8 cellular contexts compared by ENCODE assay signal in the genomic region with DNA sequence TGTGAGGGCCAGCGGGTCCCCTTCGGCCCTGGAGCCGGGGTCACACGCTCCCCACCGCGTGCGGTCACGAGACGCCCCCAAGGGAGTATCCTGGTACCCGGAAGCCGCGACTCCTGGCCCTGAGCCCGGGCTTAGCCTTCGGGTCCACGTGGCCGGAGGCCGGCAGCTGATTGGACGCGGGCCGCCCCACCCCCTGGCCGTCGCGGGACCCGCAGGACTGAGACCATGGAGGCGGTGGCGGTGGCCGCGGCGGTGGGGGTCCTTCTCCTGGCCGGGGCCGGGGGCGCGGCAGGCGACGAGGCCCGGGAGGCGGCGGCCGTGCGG. TPM values are rescaled to one million over a fixed set of nuclear protein-coding genes. Genes with fewer than 3 reads are reported as not detected.
A peak's percentile ranks its signal among the peaks of the same experiment; 100 is the strongest.
DNase-seq lines count a peak whose midpoint lies in the region; ATAC-seq and TF ChIP-seq lines count a peak whose summit lies in the region.

TSS of gene NAGLU (plus strand) at position 194 of the 324 bp plus-strand sequence. CDS start at position 226, 32 bp downstream.

- no peak for TF ChIP-seq RAD21 in Ishikawa (IDR thresholded peaks at IDR 0.05; ENCODE audit: low read depth)

- TF ChIP-seq EP300 in Ishikawa (IDR thresholded peaks at IDR 0.05; ENCODE audit: borderline replicate concordance): 0 out of 2 replicates have a peak, but pooled peaks have one; percentile 21

- ATAC-seq in GM21576 (IDR thresholded peaks at IDR 0.05; ENCODE audit: unreplicated experiment) (peak; percentile 73), esophagus mucosa (peak; percentile 81)

- DNase-seq in DMS153 (lab: John Stamatoyannopoulos, UW): peak; percentile 68
- DNase-seq in activated T-cell treated with anti-CD3 and anti-CD28 coated beads, Interleukin-2, amount 50 U/mL, for 48 hours: peak; percentile 89 to 93
- peak; percentile 96 for DNase-seq in myocyte (ENCODE audit: low read depth)
- DNase-seq in stimulated activated CD8-positive, alpha-beta memory T cell treated with anti-CD3 and anti-CD28 coated beads, Interleukin-7, amount 100 ng/mL, for 48 hours (ENCODE audit: extremely low read depth in 1 of 2, low read depth in 1 of 2): peak; percentile 77 to 84

TF ChIP-seq in Ishikawa, 13 proteins besides CTCF, POLR2A, EP300 and RAD21:
- TF ChIP-seq EGR1 (IDR thresholded peaks at IDR 0.05): 0 out of 2 replicates have a peak, but pooled peaks have one; percentile 23
- TF ChIP-seq USF1 (IDR thresholded peaks at IDR 0.05): peak; percentile 98
- 0 out of 2 replicates have a peak, but pooled peaks have one; percentile 78 for TF ChIP-seq ZBTB7A (IDR thresholded peaks at IDR 0.05; ENCODE audit: low read depth)
- TF ChIP-seq, protein P1, sequence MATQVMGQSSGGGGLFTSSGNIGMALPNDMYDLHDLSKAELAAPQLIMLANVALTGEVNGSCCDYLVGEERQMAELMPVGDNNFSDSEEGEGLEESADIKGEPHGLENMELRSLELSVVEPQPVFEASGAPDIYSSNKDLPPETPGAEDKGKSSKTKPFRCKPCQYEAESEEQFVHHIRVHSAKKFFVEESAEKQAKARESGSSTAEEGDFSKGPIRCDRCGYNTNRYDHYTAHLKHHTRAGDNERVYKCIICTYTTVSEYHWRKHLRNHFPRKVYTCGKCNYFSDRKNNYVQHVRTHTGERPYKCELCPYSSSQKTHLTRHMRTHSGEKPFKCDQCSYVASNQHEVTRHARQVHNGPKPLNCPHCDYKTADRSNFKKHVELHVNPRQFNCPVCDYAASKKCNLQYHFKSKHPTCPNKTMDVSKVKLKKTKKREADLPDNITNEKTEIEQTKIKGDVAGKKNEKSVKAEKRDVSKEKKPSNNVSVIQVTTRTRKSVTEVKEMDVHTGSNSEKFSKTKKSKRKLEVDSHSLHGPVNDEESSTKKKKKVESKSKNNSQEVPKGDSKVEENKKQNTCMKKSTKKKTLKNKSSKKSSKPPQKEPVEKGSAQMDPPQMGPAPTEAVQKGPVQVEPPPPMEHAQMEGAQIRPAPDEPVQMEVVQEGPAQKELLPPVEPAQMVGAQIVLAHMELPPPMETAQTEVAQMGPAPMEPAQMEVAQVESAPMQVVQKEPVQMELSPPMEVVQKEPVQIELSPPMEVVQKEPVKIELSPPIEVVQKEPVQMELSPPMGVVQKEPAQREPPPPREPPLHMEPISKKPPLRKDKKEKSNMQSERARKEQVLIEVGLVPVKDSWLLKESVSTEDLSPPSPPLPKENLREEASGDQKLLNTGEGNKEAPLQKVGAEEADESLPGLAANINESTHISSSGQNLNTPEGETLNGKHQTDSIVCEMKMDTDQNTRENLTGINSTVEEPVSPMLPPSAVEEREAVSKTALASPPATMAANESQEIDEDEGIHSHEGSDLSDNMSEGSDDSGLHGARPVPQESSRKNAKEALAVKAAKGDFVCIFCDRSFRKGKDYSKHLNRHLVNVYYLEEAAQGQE (IDR thresholded peaks at IDR 0.05; ENCODE audit: low read depth): no peak
- no peak for TF ChIP-seq TEAD4 (IDR thresholded peaks at IDR 0.05)
- TF ChIP-seq NFIC (IDR thresholded peaks at IDR 0.05): peak; percentile 81
- TF ChIP-seq MAX (IDR thresholded peaks at IDR 0.05): peak; percentile 58; the same call in 1 of the 2 replicates
- no peak for TF ChIP-seq TCF12 (IDR thresholded peaks at IDR 0.05; ENCODE audit: low read depth)
- TF ChIP-seq YY1 (IDR thresholded peaks at IDR 0.05; ENCODE audit: low read depth): peak; percentile 29
- TF ChIP-seq TAF1 (IDR thresholded peaks at IDR 0.05; ENCODE audit: low read depth): no peak
- TF ChIP-seq CEBPB (IDR thresholded peaks at IDR 0.05): no peak
- TF ChIP-seq CREB1 (IDR thresholded peaks at IDR 0.05; ENCODE audit: low read depth): no peak
- TF ChIP-seq FOXM1 (IDR thresholded peaks at IDR 0.05; ENCODE audit: borderline replicate concordance, low read depth): no peak

TF ChIP-seq in PFSK-1, 5 proteins besides CTCF, POLR2A, EP300 and RAD21:
- 0 out of 2 replicates have a peak, but pooled peaks have one; percentile 54 for TF ChIP-seq TAF1 (IDR thresholded peaks at IDR 0.05; ENCODE audit: borderline replicate concordance, insufficient read depth, low read length)
- peak; percentile 68 for TF ChIP-seq POLR2AphosphoS5 (IDR thresholded peaks at IDR 0.05; ENCODE audit: low read depth, low read length)
- TF ChIP-seq, protein P1 (IDR thresholded peaks at IDR 0.05; ENCODE audit: insufficient read depth in 1 of 2, low read depth in 2 of 2, low read length in 2 of 2): 0 out of 4 replicates have a peak, but pooled peaks of 1 of the 2 experiments have one; percentile 42
- peak; percentile 74; the same call in 1 of the 2 replicates for TF ChIP-seq SIN3A (IDR thresholded peaks at IDR 0.05; ENCODE audit: borderline replicate concordance, insufficient read depth, low read length)
- peak; percentile 85 for TF ChIP-seq FOXP2 (optimal IDR thresholded peaks at IDR 0.05; ENCODE audit: borderline replicate concordance, extremely low read depth, extremely low read length, insufficient read depth)

RNA-seq across cellular contexts. Expression of gene NAGLU, which starts in this region (rescaled TPM):
- polyA plus RNA-seq in PFSK-1 (2012; ENCODE audit: insufficient read length, low read depth): 31.1 TPM
- total RNA-seq in esophagus mucosa (13.3 TPM), myocyte (94.1 and 98.8 TPM in 2 replicates)
- 71.7 TPM for polyA plus RNA-seq in myocyte (2012)

Comparison
In these comparisons a context has a peak if more than half of its experiments do, and no peak if none do; other contexts are left out.
1. Peak in every context shown above with its lines: DNase-seq and ATAC-seq.